In the genomic region with DNA sequence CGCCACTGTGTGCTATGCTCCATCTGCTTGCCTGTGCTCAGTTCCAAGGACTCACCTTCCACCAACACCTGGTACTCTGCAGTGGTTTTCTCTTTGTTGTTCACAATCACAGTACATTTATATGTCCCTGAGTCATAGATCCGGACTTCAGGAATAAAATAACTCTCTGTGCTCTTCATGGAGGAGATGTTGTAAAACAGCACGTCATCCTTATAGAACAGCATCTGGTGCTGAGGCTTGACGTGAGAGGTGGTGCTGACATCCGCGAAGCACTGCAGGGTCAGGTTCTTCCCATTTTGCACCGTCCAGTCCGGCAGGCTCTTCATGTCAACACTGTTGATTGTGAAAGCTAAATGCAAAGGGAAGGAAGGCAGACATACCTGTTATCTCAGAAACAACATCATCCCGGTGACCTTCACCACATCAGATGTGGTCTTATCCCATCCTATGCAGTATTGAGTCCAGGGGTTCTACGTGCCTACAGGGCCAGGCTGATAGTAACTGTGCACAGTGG, we compare ENCODE assay signal across 1 cellular context.
A peak's percentile ranks its signal among the peaks of the same experiment; 100 is the strongest.
TF ChIP-seq lines count a peak whose summit lies in the region.

No MANE protein-coding gene starts in this region.

TF ChIP-seq in HepG2, 621 proteins besides CTCF, POLR2A, EP300 and RAD21 (continued from another document and continues in another):
- TF ChIP-seq, protein P1, sequence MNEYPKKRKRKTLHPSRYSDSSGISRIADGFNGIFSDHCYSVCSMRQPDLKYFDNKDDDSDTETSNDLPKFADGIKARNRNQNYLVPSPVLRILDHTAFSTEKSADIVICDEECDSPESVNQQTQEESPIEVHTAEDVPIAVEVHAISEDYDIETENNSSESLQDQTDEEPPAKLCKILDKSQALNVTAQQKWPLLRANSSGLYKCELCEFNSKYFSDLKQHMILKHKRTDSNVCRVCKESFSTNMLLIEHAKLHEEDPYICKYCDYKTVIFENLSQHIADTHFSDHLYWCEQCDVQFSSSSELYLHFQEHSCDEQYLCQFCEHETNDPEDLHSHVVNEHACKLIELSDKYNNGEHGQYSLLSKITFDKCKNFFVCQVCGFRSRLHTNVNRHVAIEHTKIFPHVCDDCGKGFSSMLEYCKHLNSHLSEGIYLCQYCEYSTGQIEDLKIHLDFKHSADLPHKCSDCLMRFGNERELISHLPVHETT (CRISPR knock-in tag; conservative IDR thresholded peaks at IDR 0.05), result no peak
- 0 out of 2 replicates have a peak, but pooled peaks have one; percentile 24 for TF ChIP-seq ZNF205 (CRISPR knock-in tag; IDR thresholded peaks at IDR 0.05)
- peak; percentile 37; the same call in 1 of the 2 replicates for TF ChIP-seq ZMYM3 (CRISPR knock-in tag; IDR thresholded peaks at IDR 0.05)
- peak; percentile 47 for TF ChIP-seq ZNF883 (CRISPR knock-in tag; IDR thresholded peaks at IDR 0.05; ENCODE audit: not compliant biosample characterization)
- TF ChIP-seq, protein P2, sequence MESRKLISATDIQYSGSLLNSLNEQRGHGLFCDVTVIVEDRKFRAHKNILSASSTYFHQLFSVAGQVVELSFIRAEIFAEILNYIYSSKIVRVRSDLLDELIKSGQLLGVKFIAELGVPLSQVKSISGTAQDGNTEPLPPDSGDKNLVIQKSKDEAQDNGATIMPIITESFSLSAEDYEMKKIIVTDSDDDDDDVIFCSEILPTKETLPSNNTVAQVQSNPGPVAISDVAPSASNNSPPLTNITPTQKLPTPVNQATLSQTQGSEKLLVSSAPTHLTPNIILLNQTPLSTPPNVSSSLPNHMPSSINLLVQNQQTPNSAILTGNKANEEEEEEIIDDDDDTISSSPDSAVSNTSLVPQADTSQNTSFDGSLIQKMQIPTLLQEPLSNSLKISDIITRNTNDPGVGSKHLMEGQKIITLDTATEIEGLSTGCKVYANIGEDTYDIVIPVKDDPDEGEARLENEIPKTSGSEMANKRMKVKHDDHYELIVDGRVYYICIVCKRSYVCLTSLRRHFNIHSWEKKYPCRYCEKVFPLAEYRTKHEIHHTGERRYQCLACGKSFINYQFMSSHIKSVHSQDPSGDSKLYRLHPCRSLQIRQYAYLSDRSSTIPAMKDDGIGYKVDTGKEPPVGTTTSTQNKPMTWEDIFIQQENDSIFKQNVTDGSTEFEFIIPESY (CRISPR knock-in tag; IDR thresholded peaks at IDR 0.05), result peak; percentile 92
- TF ChIP-seq SP4 (CRISPR knock-in tag; IDR thresholded peaks at IDR 0.05), result peak; percentile 32; the same call in 1 of the 2 replicates
- 0 out of 2 replicates have a peak, but pooled peaks have one; percentile 7 for TF ChIP-seq PHF8 (CRISPR knock-in tag; IDR thresholded peaks at IDR 0.05)
- TF ChIP-seq SAP130 (CRISPR knock-in tag; IDR thresholded peaks at IDR 0.05; ENCODE audit: low read depth), result peak; percentile 85
- TF ChIP-seq CEBPG (CRISPR knock-in tag; IDR thresholded peaks at IDR 0.05), result peak; percentile 76
- TF ChIP-seq, protein P3, sequence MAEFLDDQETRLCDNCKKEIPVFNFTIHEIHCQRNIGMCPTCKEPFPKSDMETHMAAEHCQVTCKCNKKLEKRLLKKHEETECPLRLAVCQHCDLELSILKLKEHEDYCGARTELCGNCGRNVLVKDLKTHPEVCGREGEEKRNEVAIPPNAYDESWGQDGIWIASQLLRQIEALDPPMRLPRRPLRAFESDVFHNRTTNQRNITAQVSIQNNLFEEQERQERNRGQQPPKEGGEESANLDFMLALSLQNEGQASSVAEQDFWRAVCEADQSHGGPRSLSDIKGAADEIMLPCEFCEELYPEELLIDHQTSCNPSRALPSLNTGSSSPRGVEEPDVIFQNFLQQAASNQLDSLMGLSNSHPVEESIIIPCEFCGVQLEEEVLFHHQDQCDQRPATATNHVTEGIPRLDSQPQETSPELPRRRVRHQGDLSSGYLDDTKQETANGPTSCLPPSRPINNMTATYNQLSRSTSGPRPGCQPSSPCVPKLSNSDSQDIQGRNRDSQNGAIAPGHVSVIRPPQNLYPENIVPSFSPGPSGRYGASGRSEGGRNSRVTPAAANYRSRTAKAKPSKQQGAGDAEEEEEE (CRISPR knock-in tag; IDR thresholded peaks at IDR 0.05; ENCODE audit: borderline replicate concordance), result no peak
- TF ChIP-seq, protein P4, sequence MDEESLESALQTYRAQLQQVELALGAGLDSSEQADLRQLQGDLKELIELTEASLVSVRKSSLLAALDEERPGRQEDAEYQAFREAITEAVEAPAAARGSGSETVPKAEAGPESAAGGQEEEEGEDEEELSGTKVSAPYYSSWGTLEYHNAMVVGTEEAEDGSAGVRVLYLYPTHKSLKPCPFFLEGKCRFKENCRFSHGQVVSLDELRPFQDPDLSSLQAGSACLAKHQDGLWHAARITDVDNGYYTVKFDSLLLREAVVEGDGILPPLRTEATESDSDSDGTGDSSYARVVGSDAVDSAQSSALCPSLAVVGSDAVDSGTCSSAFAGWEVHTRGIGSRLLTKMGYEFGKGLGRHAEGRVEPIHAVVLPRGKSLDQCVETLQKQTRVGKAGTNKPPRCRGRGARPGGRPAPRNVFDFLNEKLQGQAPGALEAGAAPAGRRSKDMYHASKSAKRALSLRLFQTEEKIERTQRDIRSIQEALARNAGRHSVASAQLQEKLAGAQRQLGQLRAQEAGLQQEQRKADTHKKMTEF (CRISPR knock-in tag; IDR thresholded peaks at IDR 0.05), result 0 out of 2 replicates have a peak, but pooled peaks have one; percentile 31
- peak; percentile 43; the same call in 1 of the 2 replicates for TF ChIP-seq ZNF263 (CRISPR knock-in tag; IDR thresholded peaks at IDR 0.05)
- no peak for TF ChIP-seq GPN1 (CRISPR knock-in tag; IDR thresholded peaks at IDR 0.05; ENCODE audit: borderline replicate concordance)
- TF ChIP-seq, protein P5, sequence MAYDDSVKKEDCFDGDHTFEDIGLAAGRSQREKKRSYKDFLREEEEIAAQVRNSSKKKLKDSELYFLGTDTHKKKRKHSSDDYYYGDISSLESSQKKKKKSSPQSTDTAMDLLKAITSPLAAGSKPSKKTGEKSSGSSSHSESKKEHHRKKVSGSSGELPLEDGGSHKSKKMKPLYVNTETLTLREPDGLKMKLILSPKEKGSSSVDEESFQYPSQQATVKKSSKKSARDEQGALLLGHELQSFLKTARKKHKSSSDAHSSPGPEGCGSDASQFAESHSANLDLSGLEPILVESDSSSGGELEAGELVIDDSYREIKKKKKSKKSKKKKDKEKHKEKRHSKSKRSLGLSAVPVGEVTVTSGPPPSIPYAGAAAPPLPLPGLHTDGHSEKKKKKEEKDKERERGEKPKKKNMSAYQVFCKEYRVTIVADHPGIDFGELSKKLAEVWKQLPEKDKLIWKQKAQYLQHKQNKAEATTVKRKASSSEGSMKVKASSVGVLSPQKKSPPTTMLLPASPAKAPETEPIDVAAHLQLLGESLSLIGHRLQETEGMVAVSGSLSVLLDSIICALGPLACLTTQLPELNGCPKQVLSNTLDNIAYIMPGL (CRISPR knock-in tag; IDR thresholded peaks at IDR 0.05; ENCODE audit: borderline replicate concordance in 1 of 2, low read depth in 1 of 2), result 0 out of 4 replicates have a peak, but pooled peaks of 1 of the 2 experiments have one; percentile 12
- TF ChIP-seq LCORL (IDR thresholded peaks at IDR 0.05), result no peak
- TF ChIP-seq LCORL (CRISPR knock-in tag; IDR thresholded peaks at IDR 0.05), result peak; percentile 63
- peak; percentile 69 for TF ChIP-seq FOXA3 (CRISPR knock-in tag; IDR thresholded peaks at IDR 0.05)
- TF ChIP-seq ZFP82 (CRISPR knock-in tag; IDR thresholded peaks at IDR 0.05; ENCODE audit: borderline replicate concordance), result no peak
- TF ChIP-seq ZBTB20 (CRISPR knock-in tag; IDR thresholded peaks at IDR 0.05; ENCODE audit: borderline replicate concordance, low read depth), result peak; percentile 60; the same call in 1 of the 2 replicates
- TF ChIP-seq, protein P6, sequence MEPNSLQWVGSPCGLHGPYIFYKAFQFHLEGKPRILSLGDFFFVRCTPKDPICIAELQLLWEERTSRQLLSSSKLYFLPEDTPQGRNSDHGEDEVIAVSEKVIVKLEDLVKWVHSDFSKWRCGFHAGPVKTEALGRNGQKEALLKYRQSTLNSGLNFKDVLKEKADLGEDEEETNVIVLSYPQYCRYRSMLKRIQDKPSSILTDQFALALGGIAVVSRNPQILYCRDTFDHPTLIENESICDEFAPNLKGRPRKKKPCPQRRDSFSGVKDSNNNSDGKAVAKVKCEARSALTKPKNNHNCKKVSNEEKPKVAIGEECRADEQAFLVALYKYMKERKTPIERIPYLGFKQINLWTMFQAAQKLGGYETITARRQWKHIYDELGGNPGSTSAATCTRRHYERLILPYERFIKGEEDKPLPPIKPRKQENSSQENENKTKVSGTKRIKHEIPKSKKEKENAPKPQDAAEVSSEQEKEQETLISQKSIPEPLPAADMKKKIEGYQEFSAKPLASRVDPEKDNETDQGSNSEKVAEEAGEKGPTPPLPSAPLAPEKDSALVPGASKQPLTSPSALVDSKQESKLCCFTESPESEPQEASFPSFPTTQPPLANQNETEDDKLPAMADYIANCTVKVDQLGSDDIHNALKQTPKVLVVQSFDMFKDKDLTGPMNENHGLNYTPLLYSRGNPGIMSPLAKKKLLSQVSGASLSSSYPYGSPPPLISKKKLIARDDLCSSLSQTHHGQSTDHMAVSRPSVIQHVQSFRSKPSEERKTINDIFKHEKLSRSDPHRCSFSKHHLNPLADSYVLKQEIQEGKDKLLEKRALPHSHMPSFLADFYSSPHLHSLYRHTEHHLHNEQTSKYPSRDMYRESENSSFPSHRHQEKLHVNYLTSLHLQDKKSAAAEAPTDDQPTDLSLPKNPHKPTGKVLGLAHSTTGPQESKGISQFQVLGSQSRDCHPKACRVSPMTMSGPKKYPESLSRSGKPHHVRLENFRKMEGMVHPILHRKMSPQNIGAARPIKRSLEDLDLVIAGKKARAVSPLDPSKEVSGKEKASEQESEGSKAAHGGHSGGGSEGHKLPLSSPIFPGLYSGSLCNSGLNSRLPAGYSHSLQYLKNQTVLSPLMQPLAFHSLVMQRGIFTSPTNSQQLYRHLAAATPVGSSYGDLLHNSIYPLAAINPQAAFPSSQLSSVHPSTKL (CRISPR knock-in tag; IDR thresholded peaks at IDR 0.05), result peak; percentile 76
- TF ChIP-seq RCOR2 (CRISPR knock-in tag; IDR thresholded peaks at IDR 0.05), result peak; percentile 69; the same call in 1 of the 2 replicates
- no peak for TF ChIP-seq ZFP62 (CRISPR knock-in tag; IDR thresholded peaks at IDR 0.05)
- 0 out of 2 replicates have a peak, but pooled peaks have one; percentile 50 for TF ChIP-seq NR2F6 (IDR thresholded peaks at IDR 0.05)
- peak; percentile 71; the same call in 1 of the 2 replicates for TF ChIP-seq NR2F6 (CRISPR knock-in tag; IDR thresholded peaks at IDR 0.05)
- 0 out of 2 replicates have a peak, but pooled peaks have one; percentile 13 for TF ChIP-seq TRIM24 (CRISPR knock-in tag; IDR thresholded peaks at IDR 0.05)
- TF ChIP-seq ZFX (CRISPR knock-in tag; IDR thresholded peaks at IDR 0.05; ENCODE audit: low read depth), result peak; percentile 35; the same call in 1 of the 2 replicates
- peak; percentile 66 for TF ChIP-seq RXRB (CRISPR knock-in tag; IDR thresholded peaks at IDR 0.05; ENCODE audit: borderline replicate concordance)
- TF ChIP-seq, protein P7, sequence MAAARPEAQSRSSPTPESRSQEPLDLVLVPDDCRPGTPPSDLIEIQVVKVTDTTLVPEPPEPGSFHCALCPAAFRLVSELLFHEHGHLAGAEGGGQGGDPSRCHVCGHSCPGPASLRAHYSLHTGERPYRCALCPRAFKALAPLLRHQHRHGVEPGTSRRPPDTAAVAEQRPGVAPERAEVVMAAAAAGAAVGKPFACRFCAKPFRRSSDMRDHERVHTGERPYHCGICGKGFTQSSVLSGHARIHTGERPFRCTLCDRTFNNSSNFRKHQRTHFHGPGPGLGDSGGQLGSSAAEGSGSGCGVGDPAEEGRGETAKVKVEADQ (CRISPR knock-in tag; IDR thresholded peaks at IDR 0.05; ENCODE audit: borderline replicate concordance), result 0 out of 2 replicates have a peak, but pooled peaks have one; percentile 47
- no peak for TF ChIP-seq ZMYM2 (CRISPR knock-in tag; IDR thresholded peaks at IDR 0.05)
- peak; percentile 17; the same call in 1 of the 2 replicates for TF ChIP-seq YEATS2 (CRISPR knock-in tag; IDR thresholded peaks at IDR 0.05; ENCODE audit: borderline replicate concordance)
- peak; percentile 12; the same call in 1 of the 2 replicates for TF ChIP-seq KAT8 (CRISPR knock-in tag; IDR thresholded peaks at IDR 0.05)
- no peak for TF ChIP-seq ARNT2 (CRISPR knock-in tag; IDR thresholded peaks at IDR 0.05; ENCODE audit: low read depth)
- TF ChIP-seq PITX1 (CRISPR knock-in tag; IDR thresholded peaks at IDR 0.05), result peak; percentile 29; the same call in 1 of the 2 replicates
- 0 out of 2 replicates have a peak, but pooled peaks have one; percentile 12 for TF ChIP-seq EEA1 (CRISPR knock-in tag; IDR thresholded peaks at IDR 0.05; ENCODE audit: borderline replicate concordance)
- TF ChIP-seq ETV5 (CRISPR knock-in tag; IDR thresholded peaks at IDR 0.05; ENCODE audit: borderline replicate concordance), result peak; percentile 57; the same call in 1 of the 2 replicates
- TF ChIP-seq, protein P8, sequence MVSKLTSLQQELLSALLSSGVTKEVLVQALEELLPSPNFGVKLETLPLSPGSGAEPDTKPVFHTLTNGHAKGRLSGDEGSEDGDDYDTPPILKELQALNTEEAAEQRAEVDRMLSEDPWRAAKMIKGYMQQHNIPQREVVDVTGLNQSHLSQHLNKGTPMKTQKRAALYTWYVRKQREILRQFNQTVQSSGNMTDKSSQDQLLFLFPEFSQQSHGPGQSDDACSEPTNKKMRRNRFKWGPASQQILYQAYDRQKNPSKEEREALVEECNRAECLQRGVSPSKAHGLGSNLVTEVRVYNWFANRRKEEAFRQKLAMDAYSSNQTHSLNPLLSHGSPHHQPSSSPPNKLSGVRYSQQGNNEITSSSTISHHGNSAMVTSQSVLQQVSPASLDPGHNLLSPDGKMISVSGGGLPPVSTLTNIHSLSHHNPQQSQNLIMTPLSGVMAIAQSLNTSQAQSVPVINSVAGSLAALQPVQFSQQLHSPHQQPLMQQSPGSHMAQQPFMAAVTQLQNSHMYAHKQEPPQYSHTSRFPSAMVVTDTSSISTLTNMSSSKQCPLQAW (CRISPR knock-in tag; IDR thresholded peaks at IDR 0.05), result peak; percentile 71
- peak; percentile 53; the same call in 1 of the 2 replicates for TF ChIP-seq ZSCAN21 (CRISPR knock-in tag; IDR thresholded peaks at IDR 0.05; ENCODE audit: borderline replicate concordance)
